8 cellular contexts compared by ENCODE assay signal in the genomic region with DNA sequence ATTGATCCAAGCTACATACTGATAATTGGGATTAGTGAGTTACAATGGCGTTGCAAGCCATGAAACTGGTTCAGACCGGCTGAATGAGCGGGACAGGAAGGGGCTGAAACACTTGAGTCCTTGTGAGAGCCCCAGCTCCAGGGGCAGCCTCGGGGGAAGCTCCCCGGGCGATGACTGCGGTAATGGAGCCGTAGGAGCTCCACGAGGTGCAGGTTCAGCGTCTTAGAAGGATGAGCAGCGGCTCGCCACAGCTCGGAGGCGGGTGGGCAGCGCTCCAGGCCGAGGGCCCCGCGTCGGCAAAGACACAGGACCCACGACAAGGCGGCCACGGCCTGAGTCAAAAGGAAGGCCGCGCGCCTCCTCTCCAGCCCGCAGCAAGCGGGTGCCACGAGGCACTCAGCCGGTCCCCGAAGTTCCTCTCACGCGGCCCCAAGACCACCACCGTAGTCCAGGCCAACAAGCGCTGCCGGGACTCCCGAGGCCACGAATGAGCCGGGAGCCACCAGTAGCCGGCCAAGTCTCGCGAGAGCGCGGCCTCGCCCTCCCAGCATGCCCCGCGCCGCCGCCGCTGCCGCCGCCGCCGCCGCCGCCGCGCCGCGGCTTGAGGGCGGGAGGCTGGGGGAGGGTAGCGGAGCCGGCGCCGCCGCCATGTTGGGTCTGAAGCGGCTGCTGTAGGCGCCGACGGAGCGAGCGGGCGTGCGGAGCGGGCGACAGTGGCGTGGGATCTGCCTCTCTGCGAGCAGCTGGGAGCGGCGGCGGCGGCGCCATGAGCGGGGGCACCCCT.
DNase-seq lines count a peak whose midpoint lies in the region; ATAC-seq lines count a peak whose summit lies in the region.

A gene (plus strand): TSS at position 628 of the 784 bp plus-strand sequence. CDS start 139 bp downstream, at position 767.

- peak; percentile 53 for ATAC-seq in GM18870 (IDR thresholded peaks at IDR 0.05; ENCODE audit: unreplicated experiment)
- peak; percentile 68 for ATAC-seq in HG03108 (IDR thresholded peaks at IDR 0.05; ENCODE audit: unreplicated experiment)

- in situ Hi-C loops in ACHN (cut with HindIII; ENCODE audit: low pct_ligation_motif_present, low pct_unique_long_range_greater_than_20kb, low sequenced_read_pairs), result no loop called here

- DNase-seq in ACHN (peak; percentile 88), NCI-H2227 treated with DMSO at 0.1 percent for 48 hours (lab: John Stamatoyannopoulos, UW) (peak; percentile 99), islet precursor cell (peak; percentile 95)
- DNase-seq in activated CD4-positive, CD25-positive, alpha-beta regulatory T cell treated with anti-CD3 and anti-CD28 coated beads, Interleukin-2, amount 50 U/mL, for 16 hours (ENCODE audit: low read depth, low spot score), result peak; percentile 75
- peak; percentile 94 for DNase-seq in central memory CD4-positive, alpha-beta T cell
- DNase-seq in stimulated activated CD4-positive, alpha-beta T cell treated with anti-CD3 and anti-CD28 coated beads, Interleukin-12 subunit alpha, Interleukin-12 subunit beta, amount 100 ng/mL, for 4 hours, result peak; percentile 90

Comparison
In these comparisons a context has a peak if more than half of its experiments do, and no peak if none do; other contexts are left out.
1. Peak in every context shown above with its lines: DNase-seq and ATAC-seq.